8 cellular contexts compared by ENCODE assay signal in the genomic region with DNA sequence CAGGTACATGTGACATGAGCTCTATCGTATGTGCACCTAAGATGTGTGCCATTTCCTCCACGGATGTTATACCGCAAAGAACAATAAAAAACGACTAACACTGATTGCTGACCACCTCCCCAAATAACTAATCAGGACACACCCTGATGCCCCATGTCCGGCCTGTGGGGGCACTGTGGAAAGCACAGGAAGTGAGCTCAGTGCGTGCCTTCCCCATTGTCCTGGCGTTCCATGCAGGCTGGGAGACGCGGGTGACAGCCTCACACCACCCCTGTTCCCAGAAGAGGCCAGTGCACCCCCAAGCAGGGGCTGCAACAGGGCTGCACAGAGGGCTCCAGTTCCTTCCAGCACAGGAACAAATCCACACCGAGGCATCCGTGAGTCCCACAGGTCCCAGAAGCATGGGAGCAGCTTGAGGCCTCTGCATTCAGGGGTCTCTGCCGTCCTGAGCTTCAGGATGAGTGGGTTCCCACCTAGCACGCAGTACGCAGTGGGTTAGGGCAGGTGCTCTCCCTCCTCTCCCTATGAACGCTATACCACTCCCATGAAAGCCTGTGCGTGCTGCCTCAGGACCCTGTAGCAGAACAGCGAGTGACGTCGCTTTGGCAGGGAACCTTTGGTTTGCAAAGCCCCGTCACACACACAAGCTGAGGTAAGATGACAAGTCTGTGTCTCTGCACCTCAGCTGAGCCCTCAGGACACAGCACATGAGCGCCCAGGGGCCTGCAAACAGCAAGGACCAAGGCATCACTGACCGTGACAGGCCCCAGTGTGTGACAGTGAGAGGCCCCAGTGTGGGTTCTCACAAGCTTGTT.
DNase-seq lines count a peak whose midpoint lies in the region; ATAC-seq, FAIRE-seq and TF ChIP-seq lines count a peak whose summit lies in the region.

No MANE protein-coding gene starts in this region.

- H3K27me3 Mint-ChIP-seq in glutamatergic neuron (ENCODE audit: unreplicated experiment) (peaks cover 19% of the 10 kb centered on the region), progenitor cell of endocrine pancreas (no peaks in the 10 kb centered on the region)

- DNase-seq in GM12865 (ENCODE audit: low read depth): peak; percentile 25
- peak; percentile 6 for DNase-seq in activated naive CD4-positive, alpha-beta T cell treated with anti-CD3 and anti-CD28 coated beads, Interleukin-2, amount 50 U/mL, for 16 hours
- DNase-seq in glutamatergic neuron: no peak
- no peak for DNase-seq in progenitor cell of endocrine pancreas (ENCODE audit: low spot score, unreplicated experiment)
- no peak for DNase-seq in kidney tubule cell (ENCODE audit: low spot score)
- DNase-seq in activated effector memory CD4-positive, alpha-beta T cell treated with anti-CD3 and anti-CD28 coated beads, Interleukin-2, amount 50 U/mL, for 16 hours: no peak
- DNase-seq in GM19239 (ENCODE audit: insufficient read length, low spot score): no peak

- H3K27ac Mint-ChIP-seq in glutamatergic neuron (ENCODE audit: unreplicated experiment): peak overlapping the region; percentile 79
- H3K27ac Mint-ChIP-seq in progenitor cell of endocrine pancreas: peak overlapping the region; percentile 38

- H3K36me3 Mint-ChIP-seq in glutamatergic neuron (ENCODE audit: unreplicated experiment) (no peaks in the 10 kb centered on the region), progenitor cell of endocrine pancreas (ENCODE audit: insufficient read depth) (no peaks in the 10 kb centered on the region)

- H3K9me3 Mint-ChIP-seq in glutamatergic neuron (ENCODE audit: unreplicated experiment): peaks cover 27% of the 10 kb centered on the region
- no peaks in the 10 kb centered on the region for H3K9me3 Mint-ChIP-seq in progenitor cell of endocrine pancreas (ENCODE audit: low read depth)

- TF ChIP-seq CTCF in GM12865 (IDR thresholded peaks at IDR 0.05; ENCODE audit: insufficient read depth, low read depth, low read length, missing control alignments) (no peak), glutamatergic neuron (IDR thresholded peaks at IDR 0.05; ENCODE audit: partially characterized antibody, unreplicated experiment) (no peak), progenitor cell of endocrine pancreas (IDR thresholded peaks at IDR 0.05; ENCODE audit: unreplicated experiment) (no peak)

- ATAC-seq in GM21619 (IDR thresholded peaks at IDR 0.05; ENCODE audit: unreplicated experiment): no peak

- H3K4me3 ChIP-seq in GM12865 (ENCODE audit: low read depth, low read length): no peak overlapping the region

- peak overlapping the region; percentile 30 for H3K4me3 Mint-ChIP-seq in glutamatergic neuron (ENCODE audit: unreplicated experiment)
- no peak overlapping the region for H3K4me3 Mint-ChIP-seq in progenitor cell of endocrine pancreas (ENCODE audit: low read depth)

- no peak for FAIRE-seq in GM19239 (lab: Jason Lieb, UNC)

- peaks cover 51% of the 10 kb centered on the region for H3K4me1 Mint-ChIP-seq in glutamatergic neuron (ENCODE audit: low read depth, unreplicated experiment)
- H3K4me1 Mint-ChIP-seq in progenitor cell of endocrine pancreas (ENCODE audit: low read depth): peaks cover 20% of the 10 kb centered on the region

Comparison
In these comparisons a context has a peak if more than half of its experiments do, and no peak if none do; other contexts are left out.
1. DNase-seq: peak in GM12865 (single experiment) and activated naive CD4-positive, alpha-beta T cell treated with anti-CD3 and anti-CD28 coated beads, Interleukin-2, amount 50 U/mL, for 16 hours (single experiment); none in glutamatergic neuron (single experiment), progenitor cell of endocrine pancreas (single experiment), kidney tubule cell (single experiment), activated effector memory CD4-positive, alpha-beta T cell treated with anti-CD3 and anti-CD28 coated beads, Interleukin-2, amount 50 U/mL, for 16 hours (single experiment) and GM19239 (single experiment).